ENCODE assay signal across 29 cellular contexts in genomic region chr1:67771776-67772175, GRCh38.
A peak's percentile ranks its signal among the peaks of the same experiment; 100 is the strongest.
DNase-seq lines count a peak whose midpoint lies in the region; ATAC-seq, FAIRE-seq and TF ChIP-seq lines count a peak whose summit lies in the region.
"Had no signal": no experiment of that assay in that cellular context is flagged by ENCODE, and none has a peak within 500 bp of the region (broad histone marks: within the 10 kb centered on the region; RNA-seq: fewer than 3 reads in every experiment).

No MANE protein-coding gene starts in this region.

- 0 out of 2 replicates have a peak, but pooled peaks cover 2% of the 10 kb centered on the region for H3K36me3 ChIP-seq in PC-3 (ENCODE audit: low read depth, low read length)
- H3K36me3 ChIP-seq in endothelial cell of umbilical vein (ENCODE audit: control insufficient read depth in 2 of 2, extremely low read depth in 1 of 2, insufficient read depth in 2 of 2, low read length in 2 of 2) = peaks cover 4 to 7% of the 10 kb centered on the region in 2 experiments
- H3K36me3 ChIP-seq in psoas muscle (ENCODE audit: insufficient read depth in 1 of 2, low read depth in 1 of 2) = peaks cover 0 to 18% of the 10 kb centered on the region in 2 donors
- H3K36me3 ChIP-seq: ovary had no signal

- FAIRE-seq in endothelial cell of umbilical vein (lab: Jason Lieb, UNC) = no peak
- FAIRE-seq: frontal cortex, kidney, urothelium cell line had no signal

- no peaks in the 10 kb centered on the region for H3K9me1 ChIP-seq in endothelial cell of umbilical vein (replicated peaks; ENCODE audit: control insufficient read depth, extremely low read depth, insufficient read depth, low read length)

- H3K9me3 ChIP-seq in PC-3 (ENCODE audit: low read length) (no peaks in the 10 kb centered on the region), endothelial cell of umbilical vein (replicated peaks; ENCODE audit: control insufficient read depth, insufficient read depth, low read length) (no peaks in the 10 kb centered on the region), psoas muscle (no peaks in the 10 kb centered on the region)
- H3K9me3 ChIP-seq: BLaER1 treated with 17β-estradiol and CSF1 and Interleukin-3, amounts not matched to agents 10 nM and 100 nM; esophagus muscularis mucosa; heart right ventricle; lower lobe of right lung; ovary; SJSA1 had no signal

- 13 to 33% (median 21%) methylated on average over 1 of the region's 1 CpG for WGBS in psoas muscle, 3 donors

- intact Hi-C loops in PC-3 (cut with micrococcal nuclease) = loop anchor here (1.0 kb wide), 1 partner anchor 79 kb away; no protein-coding TSS in a partner anchor
- intact Hi-C loops in endothelial cell of umbilical vein (cut with micrococcal nuclease) = loop anchor here (1.0 kb wide), 1 partner anchor 61 kb away; no protein-coding TSS in a partner anchor
- intact Hi-C loops in psoas muscle (cut with DNase I) = no loop called here

- DNase-seq in AG10803 (ENCODE audit: low read depth) (peak; percentile 48), PC-3 (no peak), endothelial cell of umbilical vein (ENCODE audit: low read depth, low spot score) (peak; percentile 10), retinal pigment epithelial cell (ENCODE audit: low read depth) (peak; percentile 90), psoas muscle (no peak), substantia nigra (lab: John Stamatoyannopoulos, UW) (no peak)
- DNase-seq: activated gamma-delta T cell; activated naive CD8-positive, alpha-beta T cell treated with anti-CD3 and anti-CD28 coated beads for 36 hours; activated T-cell treated with anti-CD3 and anti-CD28 coated beads, Interleukin-2, amount 50 U/mL, for 4 hours; endodermal cell; GDM1; heart right ventricle; kidney; lower lobe of right lung; natural killer cell; NCI-H2107; NCI-H345; ovary; retina; stimulated activated CD4-positive, alpha-beta T cell treated with anti-CD3 and anti-CD28 coated beads, Interleukin-1b, Interleukin-23, amount 100 ng/mL, for 48 hours; stimulated activated naive CD8-positive, alpha-beta T cell treated with anti-CD3 and anti-CD28 coated beads, Interleukin-15, Interleukin-2, amounts not matched to agents 100 U/mL and 50 U/mL, for 24 hours; T-cell had no signal

- peaks cover 34% of the 10 kb centered on the region for H3K4me1 ChIP-seq in PC-3 (ENCODE audit: insufficient read depth, low read length)
- peaks cover 34% of the 10 kb centered on the region for H3K4me1 ChIP-seq in endothelial cell of umbilical vein (ENCODE audit: control insufficient read depth, extremely low read depth, insufficient read depth, low read length)
- no peaks in the 10 kb centered on the region for H3K4me1 ChIP-seq in psoas muscle
- H3K4me1 ChIP-seq: lower lobe of right lung had no signal

- POLR2A ChIA-PET in PC-3 (lab: Charles Lee; ENCODE audit: unreplicated experiment) = interaction anchor here (0.5 to 0.9 kb wide), 4 partner anchors 59 to 645 kb away, joined by 3 to 7 read pairs (median 4); partner anchors contain the start of gene GADD45A
- POLR2A ChIA-PET in endothelial cell of umbilical vein (lab: Charles Lee) = no interaction called here

- dilution Hi-C loops in endothelial cell of umbilical vein (cut with MboI; ENCODE audit: extremely low pct_ligation_motif_present, low sequenced_read_pairs) = loop anchor here (25.0 kb wide), 1 partner anchor 234 kb away; no protein-coding TSS in a partner anchor

- no peak for TF ChIP-seq POLR2A in endothelial cell of umbilical vein (IDR thresholded peaks at IDR 0.05; ENCODE audit: low read depth, low read length)

- H3K4me3 ChIP-seq in AG10803 (ENCODE audit: low read length) (no peak overlapping the region), PC-3 (ENCODE audit: low read length) (no peak overlapping the region), endothelial cell of umbilical vein (replicated peaks in 1 of 3; ENCODE audit: insufficient read depth in 1 of 3, low read depth in 1 of 3, low read length in 3 of 3) (no peak overlapping the region), retinal pigment epithelial cell (ENCODE audit: low read length) (no peak overlapping the region), psoas muscle (no peak overlapping the region)
- H3K4me3 ChIP-seq: BLaER1 treated with 17β-estradiol and CSF1 and Interleukin-3, amounts not matched to agents 10 nM and 100 nM; esophagus muscularis mucosa; heart right ventricle; lower lobe of right lung; ovary; SJSA1; skin epidermis had no signal

- ATAC-seq in PC-3 = no peak
- ATAC-seq in psoas muscle = no peak
- ATAC-seq in HG03045 (IDR thresholded peaks at IDR 0.05; ENCODE audit: unreplicated experiment) = no peak
- ATAC-seq: activated T-cell treated with anti-CD3 and anti-CD28 coated beads, Interleukin-2, amount 50 U/mL, for 4 hours; natural killer cell; stimulated activated naive CD8-positive, alpha-beta T cell treated with anti-CD3 and anti-CD28 coated beads, Interleukin-15, Interleukin-2, amounts not matched to agents 100 U/mL and 50 U/mL, for 24 hours; T-cell had no signal

- H3F3A ChIP-seq in PC-3 (ENCODE audit: low read length, unreplicated experiment) = no peaks in the 10 kb centered on the region

- H3K79me2 ChIP-seq in PC-3 (ENCODE audit: low read length) (peaks cover 4% of the 10 kb centered on the region; the same call in 1 of the 2 replicates), endothelial cell of umbilical vein (ENCODE audit: control insufficient read depth, insufficient read depth, low read length) (peaks cover 59% of the 10 kb centered on the region)

- no peak overlapping the region for H3K9ac ChIP-seq in PC-3 (ENCODE audit: low read length)
- H3K9ac ChIP-seq in endothelial cell of umbilical vein (replicated peaks; ENCODE audit: extremely low read depth, insufficient read depth, low read length) = no peak overlapping the region
- H3K9ac ChIP-seq: BLaER1 treated with 17β-estradiol and CSF1 and Interleukin-3, amounts not matched to agents 10 nM and 100 nM had no signal

- BruUV-seq in PC-3 (replicated peaks; lab: Mats Ljungman, UMichigan) (no TSS peak), endothelial cell of umbilical vein (replicated peaks; lab: Mats Ljungman, UMichigan) (no TSS peak)

- H3K27me3 ChIP-seq in PC-3 (ENCODE audit: low read length) (no peaks in the 10 kb centered on the region), endothelial cell of umbilical vein (ENCODE audit: control insufficient read depth in 2 of 2, insufficient read depth in 2 of 2, low read length in 2 of 2) (no peaks in the 10 kb centered on the region), psoas muscle (ENCODE audit: insufficient read depth in 3 of 3, low read length in 2 of 3) (no peaks in the 10 kb centered on the region)
- H3K27me3 ChIP-seq: BLaER1 treated with 17β-estradiol and CSF1 and Interleukin-3, amounts not matched to agents 10 nM and 100 nM; esophagus muscularis mucosa; heart right ventricle; ovary; SJSA1 had no signal

- no peak overlapping the region for H2AFZ ChIP-seq in PC-3 (ENCODE audit: low read length)
- H2AFZ ChIP-seq in endothelial cell of umbilical vein (ENCODE audit: low read depth, low read length) = no peak overlapping the region

- H3K27ac ChIP-seq in PC-3 (ENCODE audit: low read length) = peak overlapping the region; percentile 6; the same call in 1 of the 2 replicates
- H3K27ac ChIP-seq in endothelial cell of umbilical vein (ENCODE audit: insufficient read depth, low read depth, low read length) = peak overlapping the region; percentile 41
- H3K27ac ChIP-seq in psoas muscle = no peak overlapping the region
- no peak overlapping the region for H3K27ac ChIP-seq in substantia nigra (ENCODE audit: low read depth, low read length, poor library complexity, severe bottlenecking)
- H3K27ac ChIP-seq: BLaER1 treated with 17β-estradiol and CSF1 and Interleukin-3, amounts not matched to agents 10 nM and 100 nM; heart right ventricle; lower lobe of right lung; ovary; SJSA1; skin epidermis had no signal

- peak overlapping the region; percentile 9; the same call in 1 of the 2 replicates for H3K4me2 ChIP-seq in PC-3 (ENCODE audit: low read length)
- no peak overlapping the region for H3K4me2 ChIP-seq in endothelial cell of umbilical vein (ENCODE audit: insufficient read depth, low read length)
- H3K4me2 ChIP-seq: BLaER1 treated with 17β-estradiol and CSF1 and Interleukin-3, amounts not matched to agents 10 nM and 100 nM had no signal

- CTCF ChIA-PET in PC-3 (lab: Charles Lee) (interaction anchor here (0.7 to 1.0 kb wide), 2 partner anchors 59 to 401 kb away, joined by 3 to 4 read pairs; no protein-coding TSS in a partner anchor), endothelial cell of umbilical vein (lab: Charles Lee) (interaction anchor here (1.0 to 4.2 kb wide), 15 partner anchors 8 to 236 kb away, joined by 3 to 20 read pairs (median 6); partner anchors contain the start of gene GNG12)

- H4K20me1 ChIP-seq in PC-3 (ENCODE audit: low read length) (no peaks in the 10 kb centered on the region), endothelial cell of umbilical vein (replicated peaks; ENCODE audit: control insufficient read depth, extremely low read depth, insufficient read depth, low read length) (no peaks in the 10 kb centered on the region)

- TF ChIP-seq CTCF in AG10803 (conservative IDR thresholded peaks at IDR 0.05; ENCODE audit: low read length) (no peak), PC-3 (conservative IDR thresholded peaks at IDR 0.05; ENCODE audit: low read depth, low read length) (no peak), endothelial cell of umbilical vein (IDR thresholded peaks at IDR 0.05; ENCODE audit: extremely low read depth in 1 of 2, insufficient read depth in 1 of 2, low read depth in 1 of 2, low read length in 2 of 2) (no peak), retinal pigment epithelial cell (conservative IDR thresholded peaks at IDR 0.05; ENCODE audit: low read depth, low read length) (no peak), psoas muscle (IDR thresholded peaks at IDR 0.05) (no peak)

- H3K9me2 ChIP-seq in PC-3 (replicated peaks; ENCODE audit: low read length) = no peaks in the 10 kb centered on the region

TF ChIP-seq in endothelial cell of umbilical vein, 7 proteins besides CTCF, POLR2A, EP300 and RAD21:
- TF ChIP-seq, protein P1, sequence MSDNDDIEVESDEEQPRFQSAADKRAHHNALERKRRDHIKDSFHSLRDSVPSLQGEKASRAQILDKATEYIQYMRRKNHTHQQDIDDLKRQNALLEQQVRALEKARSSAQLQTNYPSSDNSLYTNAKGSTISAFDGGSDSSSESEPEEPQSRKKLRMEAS (IDR thresholded peaks at IDR 0.05; ENCODE audit: insufficient read depth, insufficient read length) = no peak
- TF ChIP-seq EZH2 (IDR thresholded peaks at IDR 0.05; ENCODE audit: borderline replicate concordance, low read depth, low read length, severe bottlenecking) (no peak), POLR2AphosphoS5 (IDR thresholded peaks at IDR 0.05; ENCODE audit: insufficient read depth, low read depth, low read length) (no peak), JUN (IDR thresholded peaks at IDR 0.05; ENCODE audit: borderline replicate concordance, insufficient read depth, insufficient read length, low read depth) (no peak), GATA2 (IDR thresholded peaks at IDR 0.05; ENCODE audit: insufficient read depth, insufficient read length, low read depth, low read length) (no peak), FOS (IDR thresholded peaks at IDR 0.05; ENCODE audit: borderline replicate concordance, insufficient read depth, low read length) (no peak), MYC (IDR thresholded peaks at IDR 0.05; ENCODE audit: low read depth, low read length) (no peak)

Comparison
In these comparisons a context has a peak if more than half of its experiments do, and no peak if none do; other contexts are left out.
1. DNase-seq: peak in AG10803 (single experiment), endothelial cell of umbilical vein (single experiment) and retinal pigment epithelial cell (single experiment); none in PC-3 (single experiment), psoas muscle (0 of 2) and substantia nigra (0 of 49).
2. H3K27ac ChIP-seq: peak in PC-3 (single experiment) and endothelial cell of umbilical vein (single experiment); none in psoas muscle (single experiment) and substantia nigra (single experiment).
3. intact Hi-C loops: an anchor here in PC-3 (1.0 kb wide) and endothelial cell of umbilical vein (1.0 kb wide); none called in psoas muscle.